8 cellular contexts compared by ENCODE assay signal in the genomic region with DNA sequence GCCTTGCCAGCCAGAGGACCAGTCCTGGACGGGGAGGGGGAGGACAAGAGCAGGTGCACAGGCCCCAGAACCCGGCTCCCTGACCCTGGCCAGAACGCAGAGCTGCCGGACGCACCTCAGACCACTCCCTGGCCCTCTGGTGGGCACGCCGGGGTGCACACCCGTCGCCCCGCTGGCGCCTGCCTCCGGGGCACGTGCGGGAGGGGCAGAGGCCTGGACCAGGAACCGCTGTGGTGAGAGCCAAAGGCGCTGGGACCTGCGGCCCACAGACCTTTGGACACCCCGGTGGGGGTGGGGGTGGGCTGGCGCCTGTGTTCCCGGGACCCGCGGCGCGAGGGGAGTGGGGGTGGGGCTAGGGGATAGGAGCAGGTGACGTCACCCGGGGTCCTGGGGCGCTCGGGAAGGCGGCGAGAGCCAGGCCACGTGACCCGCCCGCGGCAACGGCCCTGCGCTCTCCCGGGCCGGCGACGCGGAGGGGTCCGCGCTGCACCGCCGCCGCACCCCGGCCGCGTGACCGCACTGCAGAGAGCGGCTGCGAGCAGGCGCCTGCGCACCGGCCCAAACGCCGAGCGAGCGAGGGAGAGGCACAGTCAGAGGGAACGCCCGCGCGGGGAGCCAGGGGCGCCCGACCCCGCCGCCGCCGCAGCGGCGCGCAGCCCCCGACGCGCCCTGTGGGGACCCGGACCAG. TPM values are rescaled to one million over a fixed set of nuclear protein-coding genes. Genes with fewer than 3 reads are reported as not detected.
DNase-seq lines count a peak whose midpoint lies in the region; ATAC-seq and TF ChIP-seq lines count a peak whose summit lies in the region.
"Not testable (repeated sequence)": the region's sequence is repeated elsewhere in the genome, so short reads cannot be mapped to it uniquely, and the experiment has no call there.
"Had no signal": no experiment of that assay in that cellular context is flagged by ENCODE, and none has a peak within 500 bp of the region (broad histone marks: within the 10 kb centered on the region; RNA-seq: fewer than 3 reads in every experiment).

A gene (plus strand): TSS at position 559 of the 688 bp plus-strand sequence. CDS start 609 bp downstream, outside the sequence.

- not testable (repeated sequence) for H3K36me3 Mint-ChIP-seq in WTC11; activated naive CD8-positive, alpha-beta T cell treated with anti-CD3 and anti-CD28 coated beads, Interleukin-2, amount 50 U/mL, for 24 hours (ENCODE audit: low read depth)

- not testable (repeated sequence) for H3K27me3 ChIP-seq in lower lobe of right lung (ENCODE audit: low read depth)

- POLR2A ChIA-PET in WTC11 (lab: Charles Lee), result not testable (repeated sequence)

- intact Hi-C loops in Right ventricle myocardium inferior (cut with DNase I); lower lobe of right lung (cut with DNase I): not testable (repeated sequence)

- ATAC-seq in HG03280 (IDR thresholded peaks at IDR 0.05; ENCODE audit: unreplicated experiment) (peak; percentile 63), WTC11 (peak; percentile 70), Right ventricle myocardium inferior (peak; percentile 75), lower lobe of right lung (peak; percentile 65 to 82), omental fat pad (ENCODE audit: low FRiP score) (peak; percentile 41)
- peak; percentile 74 for ATAC-seq in activated naive CD8-positive, alpha-beta T cell treated with anti-CD3 and anti-CD28 coated beads, Interleukin-2, amount 50 U/mL, for 24 hours

- not testable (repeated sequence) for H3K4me3 ChIP-seq in lower lobe of right lung

- in situ Hi-C loops in G401 (cut with HindIII; ENCODE audit: low sequenced_read_pairs), result not testable (repeated sequence)

- not testable (repeated sequence) for H3K9me3 Mint-ChIP-seq in WTC11; activated naive CD8-positive, alpha-beta T cell treated with anti-CD3 and anti-CD28 coated beads, Interleukin-2, amount 50 U/mL, for 24 hours

- not testable (repeated sequence) for H3K4me1 Mint-ChIP-seq in WTC11; activated naive CD8-positive, alpha-beta T cell treated with anti-CD3 and anti-CD28 coated beads, Interleukin-2, amount 50 U/mL, for 24 hours

- not testable (repeated sequence) for H3K27ac Mint-ChIP-seq in WTC11; activated naive CD8-positive, alpha-beta T cell treated with anti-CD3 and anti-CD28 coated beads, Interleukin-2, amount 50 U/mL, for 24 hours

- H3K27ac ChIP-seq in lower lobe of right lung, result not testable (repeated sequence)

- not testable (repeated sequence) for H3K27me3 Mint-ChIP-seq in WTC11 (ENCODE audit: low read depth); activated naive CD8-positive, alpha-beta T cell treated with anti-CD3 and anti-CD28 coated beads, Interleukin-2, amount 50 U/mL, for 24 hours

- not testable (repeated sequence) for H3K4me3 Mint-ChIP-seq in WTC11; activated naive CD8-positive, alpha-beta T cell treated with anti-CD3 and anti-CD28 coated beads, Interleukin-2, amount 50 U/mL, for 24 hours

- not testable (repeated sequence) for TF ChIP-seq CTCF in WTC11 (IDR thresholded peaks at IDR 0.05); lower lobe of right lung (IDR thresholded peaks at IDR 0.05); omental fat pad (IDR thresholded peaks at IDR 0.05)

- H3K36me3 ChIP-seq in lower lobe of right lung, result not testable (repeated sequence)

- CTCF ChIA-PET in WTC11 (lab: Charles Lee), result not testable (repeated sequence)

- DNase-seq in G401 (ENCODE audit: low spot score); WTC11 (ENCODE audit: low spot score); activated naive CD8-positive, alpha-beta T cell treated with anti-CD3 and anti-CD28 coated beads, Interleukin-2, amount 50 U/mL, for 24 hours; Right ventricle myocardium inferior (ENCODE audit: missing footprints); lower lobe of right lung; omental fat pad (ENCODE audit: low spot score): not testable (repeated sequence)

- not testable (repeated sequence) for H3K9me3 ChIP-seq in lower lobe of right lung

- not testable (repeated sequence) for H3K4me1 ChIP-seq in lower lobe of right lung

RNA-seq across cellular contexts. Expression of the gene that starts here (rescaled TPM):
- total RNA-seq in G401 (2014; rRNA removed; shearing (Covaris generic)), result 9.1 and 15.1 TPM in 2 replicates
- total RNA-seq in WTC11 (2021), result 4.4 to 5.1 TPM (median 4.5 TPM) in 3 replicates
- total RNA-seq in Right ventricle myocardium inferior, result 2.2 TPM
- total RNA-seq in lower lobe of right lung, result 1.2 TPM
- 1 to 10 TPM; 1.1 to 2.3 (median 1.7) TPM for total RNA-seq in omental fat pad
- total RNA-seq: PC-9 had no signal
